In the genomic region with DNA sequence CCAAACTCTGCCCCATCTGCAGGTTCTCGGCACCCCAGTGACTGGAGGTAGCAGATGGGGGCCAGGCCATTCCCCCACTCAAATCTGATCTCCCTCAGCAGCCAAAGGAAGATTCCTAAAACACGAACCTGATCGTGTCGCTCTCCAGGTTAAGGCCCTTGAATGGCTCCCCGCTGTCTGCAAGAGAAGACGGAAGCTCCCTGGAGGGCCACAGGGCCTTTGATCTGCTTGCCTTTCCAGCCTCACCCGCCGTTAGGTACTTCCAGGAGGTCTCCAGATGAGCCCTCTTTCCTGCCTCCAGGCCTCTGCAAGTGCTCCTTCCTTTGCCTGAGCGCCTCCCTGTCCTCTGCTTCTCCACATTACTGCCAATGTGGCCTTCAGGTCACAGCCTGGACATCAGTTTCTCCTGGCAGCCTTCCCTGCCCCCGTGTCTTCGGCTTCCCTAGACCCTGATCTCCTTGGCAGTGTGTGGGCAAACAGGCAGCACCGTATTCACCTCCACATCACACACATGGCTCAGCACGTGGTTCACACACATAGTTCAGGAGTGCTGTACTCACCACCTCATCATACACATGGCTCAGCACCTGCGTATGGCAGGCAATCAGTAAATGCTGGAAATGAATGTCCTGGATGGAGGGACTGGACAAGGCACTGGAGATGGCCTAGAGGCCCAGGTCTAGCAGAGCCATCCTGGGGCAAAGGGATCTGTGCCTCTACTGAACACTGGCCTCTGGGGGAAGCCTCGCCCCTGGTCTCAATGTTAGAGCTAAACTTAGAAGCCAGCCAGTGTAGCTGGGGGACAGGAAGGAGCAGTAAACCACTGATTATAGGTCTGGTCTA, we compare ENCODE assay signal across 12 cellular contexts. TPM values are rescaled to one million over a fixed set of nuclear protein-coding genes. Genes with fewer than 3 reads are reported as not detected.
DNase-seq lines count a peak whose midpoint lies in the region; ATAC-seq, FAIRE-seq and TF ChIP-seq lines count a peak whose summit lies in the region.
"Had no signal": no experiment of that assay in that cellular context is flagged by ENCODE, and none has a peak within 500 bp of the region (broad histone marks: within the 10 kb centered on the region; RNA-seq: fewer than 3 reads in every experiment).

No MANE protein-coding gene starts in this region.

- TF ChIP-seq CTCF in A673 (conservative IDR thresholded peaks at IDR 0.05; ENCODE audit: low read depth, low read length) (no peak), MM.1S (IDR thresholded peaks at IDR 0.05; ENCODE audit: low read length) (no peak), epithelial cell of esophagus (IDR thresholded peaks at IDR 0.05; ENCODE audit: insufficient read depth, low read depth, low read length, missing control alignments) (no peak), neural progenitor cell (IDR thresholded peaks at IDR 0.05) (no peak)

- no peaks in the 10 kb centered on the region for H3K27me3 ChIP-seq in A673 (replicated peaks; ENCODE audit: insufficient read depth, low read depth, low read length, poor library complexity)
- no peaks in the 10 kb centered on the region for H3K27me3 ChIP-seq in MM.1S (replicated peaks; ENCODE audit: insufficient read depth, low read length)
- peaks cover 30% of the 10 kb centered on the region for H3K27me3 ChIP-seq in neural progenitor cell

- H3K4me3 Mint-ChIP-seq in neural progenitor cell: peak overlapping the region; percentile 69
- no peak overlapping the region for H3K4me3 Mint-ChIP-seq in stimulated activated effector memory CD8-positive, alpha-beta T cell treated with anti-CD3 and anti-CD28 coated beads, Interleukin-12 subunit alpha, Interleukin-12 subunit beta, amount 100 ng/mL, for 72 hours

- peak overlapping the region; percentile 94 for H3K27ac Mint-ChIP-seq in neural progenitor cell
- H3K27ac Mint-ChIP-seq in stimulated activated effector memory CD8-positive, alpha-beta T cell treated with anti-CD3 and anti-CD28 coated beads, Interleukin-12 subunit alpha, Interleukin-12 subunit beta, amount 100 ng/mL, for 72 hours: no peak overlapping the region

- H2AFZ ChIP-seq in MM.1S (ENCODE audit: low read length) (0 out of 2 replicates have a peak overlapping the region, but pooled peaks have one; percentile 8), neural progenitor cell (replicated peaks) (no peak overlapping the region)

- intact Hi-C loops in A673 (cut with micrococcal nuclease; ENCODE audit: unreplicated experiment): no loop called here

- no TSS peak for BruUV-seq in A673 (replicated peaks; lab: Mats Ljungman, UMichigan)

- H3K4me3 ChIP-seq in A673 (ENCODE audit: low read depth, low read length, poor library complexity, severe bottlenecking) (no peak overlapping the region), MM.1S (ENCODE audit: low read length) (no peak overlapping the region), epithelial cell of esophagus (ENCODE audit: low read length) (no peak overlapping the region), neural progenitor cell (no peak overlapping the region)

- H3F3A ChIP-seq in MM.1S (ENCODE audit: insufficient read depth, low read length): peaks cover 5% of the 10 kb centered on the region; the same call in 1 of the 2 replicates
- peaks cover 32% of the 10 kb centered on the region for H3F3A ChIP-seq in neural progenitor cell (ENCODE audit: low read depth)

- peaks cover 31% of the 10 kb centered on the region for H3K36me3 Mint-ChIP-seq in neural progenitor cell
- H3K36me3 Mint-ChIP-seq in stimulated activated effector memory CD8-positive, alpha-beta T cell treated with anti-CD3 and anti-CD28 coated beads, Interleukin-12 subunit alpha, Interleukin-12 subunit beta, amount 100 ng/mL, for 72 hours: no peaks in the 10 kb centered on the region
- H3K36me3 Mint-ChIP-seq: naive B cell had no signal

- H3K9me2 ChIP-seq in MM.1S (replicated peaks; ENCODE audit: insufficient read depth, low read length): no peaks in the 10 kb centered on the region

- H3K9ac ChIP-seq in MM.1S (ENCODE audit: low read length) (no peak overlapping the region; the same call in 1 of the 2 replicates), neural progenitor cell (no peak overlapping the region)

- H3K27ac ChIP-seq in A673 (ENCODE audit: low read depth, low read length, poor library complexity, severe bottlenecking): peak overlapping the region; percentile 95
- no peak overlapping the region for H3K27ac ChIP-seq in MM.1S (ENCODE audit: low read length)
- H3K27ac ChIP-seq in neural progenitor cell: no peak overlapping the region

- CTCF ChIA-PET in A673 (lab: Charles Lee): interaction anchor here (0.5 to 2.1 kb wide), 8 partner anchors 16 to 324 kb away, joined by 3 to 10 read pairs (median 5); no protein-coding TSS in a partner anchor

- no peaks in the 10 kb centered on the region for H3K9me3 ChIP-seq in A673 (ENCODE audit: low read depth, low read length, poor library complexity, severe bottlenecking)
- no peaks in the 10 kb centered on the region for H3K9me3 ChIP-seq in MM.1S (replicated peaks; ENCODE audit: insufficient read depth, low read length)
- no peaks in the 10 kb centered on the region for H3K9me3 ChIP-seq in neural progenitor cell (ENCODE audit: low read depth)

- POLR2A ChIA-PET in A673 (lab: Charles Lee; ENCODE audit: low non-redundant PET): interaction anchor here (0.6 kb wide), 1 partner anchor 95 kb away, joined by 12 read pairs; no protein-coding TSS in a partner anchor

- no peak for FAIRE-seq in frontal cortex (lab: Jason Lieb, UNC)
- FAIRE-seq: TTC549 had no signal

- H3K36me3 ChIP-seq in A673 (ENCODE audit: insufficient read depth, low read length, poor library complexity, severe bottlenecking): peaks cover 12% of the 10 kb centered on the region
- no peaks in the 10 kb centered on the region for H3K36me3 ChIP-seq in MM.1S (replicated peaks; ENCODE audit: insufficient read depth, low read length)
- no peaks in the 10 kb centered on the region for H3K36me3 ChIP-seq in neural progenitor cell

- no peaks in the 10 kb centered on the region for H3K9me3 Mint-ChIP-seq in neural progenitor cell
- H3K9me3 Mint-ChIP-seq in stimulated activated effector memory CD8-positive, alpha-beta T cell treated with anti-CD3 and anti-CD28 coated beads, Interleukin-12 subunit alpha, Interleukin-12 subunit beta, amount 100 ng/mL, for 72 hours: no peaks in the 10 kb centered on the region
- H3K9me3 Mint-ChIP-seq: naive B cell had no signal

- no peaks in the 10 kb centered on the region for H3K79me2 ChIP-seq in MM.1S (ENCODE audit: low read length)
- H3K79me2 ChIP-seq in neural progenitor cell (ENCODE audit: low read depth): no peaks in the 10 kb centered on the region

- H4K20me1 ChIP-seq in MM.1S (ENCODE audit: insufficient read depth, low read length) (no peaks in the 10 kb centered on the region), neural progenitor cell (ENCODE audit: low read depth) (no peaks in the 10 kb centered on the region)

- H3K4me1 Mint-ChIP-seq in neural progenitor cell: peaks cover 79% of the 10 kb centered on the region
- peaks cover 17% of the 10 kb centered on the region for H3K4me1 Mint-ChIP-seq in stimulated activated effector memory CD8-positive, alpha-beta T cell treated with anti-CD3 and anti-CD28 coated beads, Interleukin-12 subunit alpha, Interleukin-12 subunit beta, amount 100 ng/mL, for 72 hours

- ATAC-seq in HG02642 (IDR thresholded peaks at IDR 0.05; ENCODE audit: poor library complexity, unreplicated experiment): no peak
- no peak for ATAC-seq in stimulated activated effector memory CD8-positive, alpha-beta T cell treated with anti-CD3 and anti-CD28 coated beads, Interleukin-12 subunit alpha, Interleukin-12 subunit beta, amount 100 ng/mL, for 72 hours

- H3K4me1 ChIP-seq in A673 (ENCODE audit: insufficient read depth, low read length, poor library complexity, severe bottlenecking): peaks cover 75% of the 10 kb centered on the region
- H3K4me1 ChIP-seq in MM.1S (ENCODE audit: low read length): peaks cover 30% of the 10 kb centered on the region
- peaks cover 33% of the 10 kb centered on the region for H3K4me1 ChIP-seq in neural progenitor cell

- DNase-seq in A673 (ENCODE audit: low spot score): no peak
- DNase-seq in MM.1S: peak; percentile 33
- peak; percentile 65 for DNase-seq in epithelial cell of esophagus (ENCODE audit: low read depth)
- no peak for DNase-seq in neural progenitor cell (ENCODE audit: low spot score)
- DNase-seq in stimulated activated effector memory CD8-positive, alpha-beta T cell treated with anti-CD3 and anti-CD28 coated beads, Interleukin-12 subunit alpha, Interleukin-12 subunit beta, amount 100 ng/mL, for 72 hours (ENCODE audit: low spot score in 2 of 2): no peak
- no peak for DNase-seq in frontal cortex (ENCODE audit: low spot score in 2 of 2)
- no peak for DNase-seq in NCI-H526 treated with DMSO at 0.1 percent for 48 hours (lab: John Stamatoyannopoulos, UW)
- DNase-seq: activated effector memory CD4-positive, alpha-beta T cell treated with anti-CD3 and anti-CD28 coated beads, Interleukin-2, amount 50 U/mL, for 16 hours; erythroblast; naive B cell had no signal

- H3K4me2 ChIP-seq in MM.1S (ENCODE audit: low read depth, low read length): 0 out of 2 replicates have a peak overlapping the region, but pooled peaks have one; percentile 3
- peak overlapping the region; percentile 56 for H3K4me2 ChIP-seq in neural progenitor cell

- peaks cover 10% of the 10 kb centered on the region for H3K27me3 Mint-ChIP-seq in neural progenitor cell (ENCODE audit: insufficient read depth, low read depth)

RNA-seq across cellular contexts. Expression of gene MRPS23, which starts 26.4 kb away (rescaled TPM):
- total RNA-seq in A673 (2021) (94.2 and 100 TPM in 2 replicates), neural progenitor cell (ENCODE audit: low replicate concordance) (16.4 and 33.3 TPM in 2 replicates), frontal cortex (30.2 TPM)

Comparison
In these comparisons a context has a peak if more than half of its experiments do, and no peak if none do; other contexts are left out.
1. DNase-seq: peak in MM.1S (single experiment) and epithelial cell of esophagus (single experiment); none in A673 (single experiment), neural progenitor cell (single experiment), stimulated activated effector memory CD8-positive, alpha-beta T cell treated with anti-CD3 and anti-CD28 coated beads, Interleukin-12 subunit alpha, Interleukin-12 subunit beta, amount 100 ng/mL, for 72 hours (0 of 2), frontal cortex (0 of 2) and NCI-H526 treated with DMSO at 0.1 percent for 48 hours (single experiment).